ENCODE assay signal across 1 cellular context in genomic region chr2:202158796-202159195, GRCh38.
TF ChIP-seq lines count a peak whose summit lies in the region.

No MANE protein-coding gene starts in this region.

TF ChIP-seq in GM12878, 131 proteins besides CTCF, POLR2A, EP300 and RAD21 (continued from another document):
- TF ChIP-seq BCLAF1 (IDR thresholded peaks at IDR 0.05) (no peak), RELB (IDR thresholded peaks at IDR 0.05; ENCODE audit: low read depth) (no peak), GABPA (IDR thresholded peaks at IDR 0.05; ENCODE audit: low read depth) (no peak), MAX (IDR thresholded peaks at IDR 0.05; ENCODE audit: low read depth, low read length) (no peak), RUNX3 (IDR thresholded peaks at IDR 0.05; ENCODE audit: low read length) (no peak), SREBF1 (IDR thresholded peaks at IDR 0.05; ENCODE audit: low read length) (no peak)
